Comparison of ENCODE assay signal across 11 cellular contexts in the genomic region with DNA sequence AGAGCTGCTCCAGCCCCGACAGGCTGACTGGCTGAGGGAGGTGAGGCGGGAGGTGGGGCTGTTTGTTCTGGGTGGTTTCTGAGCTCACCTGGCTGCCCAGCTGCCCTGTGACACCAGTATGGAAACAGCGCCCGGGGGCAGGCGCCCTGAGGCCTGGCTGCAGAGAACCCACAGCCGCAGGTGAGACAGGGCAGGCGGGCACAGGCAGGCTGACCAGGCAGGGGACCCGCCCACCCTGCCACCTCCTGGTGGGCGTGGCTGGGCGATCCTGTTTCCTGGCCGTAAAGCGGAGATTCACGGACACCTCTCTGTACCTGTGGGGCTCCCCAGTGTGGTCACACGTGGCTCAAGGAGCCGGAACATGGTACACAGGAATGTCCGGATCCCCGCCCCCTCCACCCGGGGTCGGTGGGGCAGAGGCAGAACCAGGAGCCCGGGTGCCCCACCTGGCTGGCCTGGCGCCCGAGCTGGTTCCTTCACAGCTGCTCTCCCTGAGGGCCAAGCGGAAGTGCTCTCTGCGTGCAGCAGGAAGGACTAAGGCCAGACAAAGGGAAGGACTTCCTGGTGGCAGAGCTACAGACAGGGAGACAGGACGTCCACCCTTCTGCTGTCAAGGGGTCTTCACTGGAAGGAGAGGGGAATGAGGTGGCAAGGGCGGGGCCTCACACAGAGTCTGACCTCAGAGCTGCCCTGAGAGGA. TPM values are rescaled to one million over a fixed set of nuclear protein-coding genes. Genes with fewer than 3 reads are reported as not detected.
DNase-seq lines count a peak whose midpoint lies in the region; ATAC-seq, FAIRE-seq and TF ChIP-seq lines count a peak whose summit lies in the region.
"Had no signal": no experiment of that assay in that cellular context is flagged by ENCODE, and none has a peak within 500 bp of the region (broad histone marks: within the 10 kb centered on the region; RNA-seq: fewer than 3 reads in every experiment).

No MANE protein-coding gene starts in this region.

- DNase-seq in LoVo (ENCODE audit: low spot score) = peak; percentile 41
- peak; percentile 97 for DNase-seq in SW480 (ENCODE audit: low spot score)
- DNase-seq in keratinocyte (ENCODE audit: low read depth, low spot score) = no peak
- no peak for DNase-seq in brain microvascular endothelial cell
- DNase-seq in GM19239 (ENCODE audit: insufficient read length, low spot score) = no peak
- DNase-seq in nucleus accumbens (lab: John Stamatoyannopoulos, UW) = no peak
- DNase-seq: activated CD4-positive, CD25-positive, alpha-beta regulatory T cell; activated naive CD4-positive, alpha-beta T cell treated with anti-CD3 and anti-CD28 coated beads, Interleukin-2, amount 10 ng/mL, durations not matched to agents 7 days and 5 days; nephron progenitor cell had no signal

- H3K27me3 ChIP-seq in keratinocyte (ENCODE audit: control insufficient read depth, extremely low read depth, insufficient read depth, low read length) = no peaks in the 10 kb centered on the region
- no peaks in the 10 kb centered on the region for H3K27me3 ChIP-seq in brain microvascular endothelial cell (replicated peaks)

- H3K4me1 ChIP-seq in keratinocyte (ENCODE audit: control insufficient read depth, extremely low read depth, insufficient read depth, low read length) = peaks cover 49% of the 10 kb centered on the region

- H3K9me3 ChIP-seq in keratinocyte (ENCODE audit: control insufficient read depth, low read depth, low read length) = no peaks in the 10 kb centered on the region

- peak overlapping the region; percentile 44 for H3K9ac ChIP-seq in keratinocyte (ENCODE audit: control insufficient read depth, extremely low read depth, insufficient read depth, low read length)

- TF ChIP-seq CTCF in keratinocyte (optimal IDR thresholded peaks at IDR 0.05 in 1 of 3, IDR thresholded peaks at IDR 0.05 in 1 of 3, conservative IDR thresholded peaks at IDR 0.05 in 1 of 3; ENCODE audit: extremely low read depth in 1 of 3, insufficient read depth in 2 of 3, low read length in 3 of 3) (no peak), brain microvascular endothelial cell (IDR thresholded peaks at IDR 0.05; ENCODE audit: low read depth, low read length, missing control alignments) (no peak)

- no peaks in the 10 kb centered on the region for H3K9me1 ChIP-seq in keratinocyte (ENCODE audit: control insufficient read depth, extremely low read depth, insufficient read depth, low read length)

- peak overlapping the region; percentile 52 for H3K27ac ChIP-seq in keratinocyte (ENCODE audit: control insufficient read depth, insufficient read depth, low read length)
- H3K27ac ChIP-seq in skin epidermis = peak overlapping the region in 11 of 21 experiments; percentile 6 to 69 (median 29)
- no peak overlapping the region for H3K27ac ChIP-seq in brain microvascular endothelial cell

- peak overlapping the region; percentile 59 for H2AFZ ChIP-seq in keratinocyte (ENCODE audit: control insufficient read depth, low read length)

- no peak for ATAC-seq in GM19455 (IDR thresholded peaks at IDR 0.05; ENCODE audit: unreplicated experiment)

- H3K4me3 ChIP-seq in keratinocyte (ENCODE audit: control insufficient read depth in 2 of 3, extremely low read depth in 1 of 3, insufficient read depth in 2 of 3, low read depth in 1 of 3, low read length in 3 of 3) = peak overlapping the region; percentile 15 to 55 (median 48)
- peak overlapping the region in 2 of 7 experiments; percentile 13 to 29 for H3K4me3 ChIP-seq in skin epidermis
- H3K4me3 ChIP-seq in brain microvascular endothelial cell (ENCODE audit: low read depth, low read length) = no peak overlapping the region

- dilution Hi-C loops in keratinocyte (cut with MboI; ENCODE audit: extremely low pct_ligation_motif_present, low sequenced_read_pairs) = no loop called here

- FAIRE-seq in keratinocyte (lab: Jason Lieb, UNC) (peak; percentile 67), GM19239 (lab: Jason Lieb, UNC) (no peak)

- peaks cover 3% of the 10 kb centered on the region for H4K20me1 ChIP-seq in keratinocyte (ENCODE audit: control insufficient read depth, extremely low read depth, insufficient read depth, low read length)

- peaks cover 65% of the 10 kb centered on the region for H3K79me2 ChIP-seq in keratinocyte (ENCODE audit: control insufficient read depth, insufficient read depth, low read length)

- in situ Hi-C loops in brain microvascular endothelial cell (cut with HindIII; ENCODE audit: low pct_ligation_motif_present, low sequenced_read_pairs) = no loop called here

- peak overlapping the region; percentile 87 for H3K4me2 ChIP-seq in keratinocyte (ENCODE audit: control insufficient read depth, extremely low read depth, insufficient read depth, low read depth, low read length)

- peaks cover 0 to 3% of the 10 kb centered on the region in 2 experiments for H3K36me3 ChIP-seq in keratinocyte (ENCODE audit: control insufficient read depth in 2 of 2, extremely low read depth in 1 of 2, insufficient read depth in 2 of 2, low read length in 2 of 2)
- peaks cover 3% of the 10 kb centered on the region for H3K36me3 ChIP-seq in brain microvascular endothelial cell (replicated peaks)

RNA-seq across cellular contexts. Expression of a gene that starts 3.9 kb away (rescaled TPM):
- polyA plus RNA-seq in keratinocyte = 10.4 to 24.5 TPM (median 11.7 TPM) in 3 replicates
- 28.1 TPM for polyA plus RNA-seq in keratinocyte (2011; ENCODE audit: low read depth)
- polyA plus RNA-seq in keratinocyte (2011; cell fraction: cytosol; rRNA removed) = 2.8 and 8.9 TPM in 2 replicates
- 72.6 and 111 TPM in 2 replicates for polyA plus RNA-seq in keratinocyte (2011; cell fraction: nucleus; rRNA removed)
- polyA plus RNA-seq in keratinocyte (2012; ENCODE audit: low replicate concordance) = 17.4 and 20.1 TPM in 2 replicates
- 10.1 to 23.3 TPM (median 22.6 TPM) in 3 replicates for polyA minus RNA-seq in keratinocyte
- polyA minus RNA-seq in keratinocyte (2011; cell fraction: cytosol; rRNA and poly(A)+ RNA removed) = 18.8 TPM
- polyA minus RNA-seq in keratinocyte (2011; cell fraction: nucleus; rRNA and poly(A)+ RNA removed) = 34.1 and 38.5 TPM in 2 replicates

RNA-seq across cellular contexts. Expression of a gene that starts 48.8 kb away (rescaled TPM):
- polyA plus RNA-seq in keratinocyte = 10.6 to 18.0 TPM (median 14.3 TPM) in 3 replicates
- polyA plus RNA-seq in keratinocyte (2011; ENCODE audit: low read depth) = 10.9 TPM
- polyA plus RNA-seq in keratinocyte (2011; cell fraction: cytosol; rRNA removed) = 8.1 and 24.4 TPM in 2 replicates
- polyA plus RNA-seq in keratinocyte (2011; cell fraction: nucleus; rRNA removed) = 51.1 and 79.6 TPM in 2 replicates
- polyA plus RNA-seq in keratinocyte (2012; ENCODE audit: low replicate concordance) = 35.3 and 50.3 TPM in 2 replicates
- 23.9 to 68.4 TPM (median 27.1 TPM) in 3 replicates for polyA minus RNA-seq in keratinocyte
- polyA minus RNA-seq in keratinocyte (2011; cell fraction: cytosol; rRNA and poly(A)+ RNA removed) = 87.1 TPM
- 61.0 and 78.5 TPM in 2 replicates for polyA minus RNA-seq in keratinocyte (2011; cell fraction: nucleus; rRNA and poly(A)+ RNA removed)

Comparison
In these comparisons a context has a peak if more than half of its experiments do, and no peak if none do; other contexts are left out.
1. DNase-seq: peak in LoVo (single experiment) and SW480 (single experiment); none in keratinocyte (single experiment), brain microvascular endothelial cell (single experiment), GM19239 (single experiment) and nucleus accumbens (0 of 56).